17 cellular contexts compared by ENCODE assay signal in genomic region chr20:25744261-25744660, GRCh38. TPM values are rescaled to one million over a fixed set of nuclear protein-coding genes. Genes with fewer than 3 reads are reported as not detected.
DNase-seq lines count a peak whose midpoint lies in the region; ATAC-seq and TF ChIP-seq lines count a peak whose summit lies in the region.
"Had no signal": no experiment of that assay in that cellular context is flagged by ENCODE, and none has a peak within 500 bp of the region (broad histone marks: within the 10 kb centered on the region; RNA-seq: fewer than 3 reads in every experiment).

No MANE protein-coding gene starts in this region.

- POLR2A ChIA-PET in GM10248 (lab: Yijun Ruan, JAX) (no interaction called here), T-cell (lab: Charles Lee) (no interaction called here)

- no peak overlapping the region for H3K4me3 ChIP-seq in heart left ventricle
- H3K4me3 ChIP-seq in SJCRH30: no peak overlapping the region
- H3K4me3 ChIP-seq: BLaER1 treated with 17β-estradiol and CSF1 and Interleukin-3, amounts not matched to agents 10 nM and 100 nM had no signal

- no peak overlapping the region for H3K4me3 Mint-ChIP-seq in activated CD4-positive, alpha-beta T cell treated with anti-CD3 and anti-CD28 coated beads, Interleukin-2, amount 10 ng/mL, durations not matched to agents 24 days and 14 days
- no peak overlapping the region for H3K4me3 Mint-ChIP-seq in T-cell
- H3K4me3 Mint-ChIP-seq: CD4-positive, alpha-beta memory T cell; HFFc6; IgD-negative memory B cell had no signal

- WGBS in heart left ventricle, 4 donors: 91 to 100% (median 95%) methylated on average over 2 of the region's 2 CpGs

- no peaks in the 10 kb centered on the region for H3K36me3 Mint-ChIP-seq in activated CD4-positive, alpha-beta T cell treated with anti-CD3 and anti-CD28 coated beads, Interleukin-2, amount 10 ng/mL, durations not matched to agents 24 days and 14 days (ENCODE audit: low read depth)
- no peaks in the 10 kb centered on the region for H3K36me3 Mint-ChIP-seq in T-cell

- DNase-seq in activated CD4-positive, alpha-beta T cell treated with anti-CD3 and anti-CD28 coated beads, Interleukin-2, amount 10 ng/mL, durations not matched to agents 24 days and 14 days: peak; percentile 44
- no peak for DNase-seq in activated CD4-positive, alpha-beta T cell treated with anti-CD3 and anti-CD28 coated beads, Interleukin-2, amount 50 U/mL, for 1 hour
- DNase-seq in globus pallidus (ENCODE audit: low spot score) (peak; percentile 58), pons (ENCODE audit: low spot score) (peak; percentile 83), heart left ventricle (no peak), GM10248 (ENCODE audit: extremely low spot score) (no peak), SJCRH30 (no peak), T-cell (no peak)
- DNase-seq: Caco-2; CD4-positive, alpha-beta memory T cell; DND-41; GDM1; HCEC 1CT; HFFc6 had no signal

- H3K36me3 ChIP-seq in heart left ventricle (no peaks in the 10 kb centered on the region), SJCRH30 (no peaks in the 10 kb centered on the region)

- no peak for TF ChIP-seq POLR2A in heart left ventricle (IDR thresholded peaks at IDR 0.05)

- ATAC-seq in heart left ventricle (no peak), T-cell (replicated peaks in 1 of 4) (no peak)

- CTCF ChIA-PET in GM10248 (lab: Yijun Ruan, JAX) (no interaction called here), T-cell (lab: Charles Lee) (no interaction called here)

- H3K27me3 ChIP-seq in heart left ventricle (no peaks in the 10 kb centered on the region), SJCRH30 (no peaks in the 10 kb centered on the region)
- H3K27me3 ChIP-seq: BLaER1 treated with 17β-estradiol and CSF1 and Interleukin-3, amounts not matched to agents 10 nM and 100 nM had no signal

- peaks cover 8% of the 10 kb centered on the region for H3K4me1 Mint-ChIP-seq in activated CD4-positive, alpha-beta T cell treated with anti-CD3 and anti-CD28 coated beads, Interleukin-2, amount 10 ng/mL, durations not matched to agents 24 days and 14 days
- peaks cover 13 to 17% (median 13%) of the 10 kb centered on the region in 3 donors for H3K4me1 Mint-ChIP-seq in T-cell

- no peak for TF ChIP-seq CTCF in heart left ventricle (IDR thresholded peaks at IDR 0.05)
- TF ChIP-seq CTCF in GM10248 (IDR thresholded peaks at IDR 0.05; ENCODE audit: control extremely low read depth, extremely low read depth, low read depth, missing control alignments): no peak

- H3K9me3 ChIP-seq in heart left ventricle: no peaks in the 10 kb centered on the region
- H3K9me3 ChIP-seq in SJCRH30 (replicated peaks): no peaks in the 10 kb centered on the region
- H3K9me3 ChIP-seq: BLaER1 treated with 17β-estradiol and CSF1 and Interleukin-3, amounts not matched to agents 10 nM and 100 nM; Caco-2 had no signal

- H3K4me1 ChIP-seq in heart left ventricle: no peaks in the 10 kb centered on the region
- H3K4me1 ChIP-seq in SJCRH30: no peaks in the 10 kb centered on the region
- H3K4me1 ChIP-seq: Caco-2 had no signal

- H3K27ac Mint-ChIP-seq in activated CD4-positive, alpha-beta T cell treated with anti-CD3 and anti-CD28 coated beads, Interleukin-2, amount 10 ng/mL, durations not matched to agents 24 days and 14 days: no peak overlapping the region
- H3K27ac Mint-ChIP-seq in T-cell: no peak overlapping the region
- H3K27ac Mint-ChIP-seq: CD4-positive, alpha-beta memory T cell; HFFc6; IgD-negative memory B cell had no signal

- no peaks in the 10 kb centered on the region for H3K27me3 Mint-ChIP-seq in activated CD4-positive, alpha-beta T cell treated with anti-CD3 and anti-CD28 coated beads, Interleukin-2, amount 10 ng/mL, durations not matched to agents 24 days and 14 days
- no peaks in the 10 kb centered on the region for H3K27me3 Mint-ChIP-seq in T-cell
- H3K27me3 Mint-ChIP-seq: CD4-positive, alpha-beta memory T cell; IgD-negative memory B cell had no signal

- peaks cover 8% of the 10 kb centered on the region for H3K9me3 Mint-ChIP-seq in activated CD4-positive, alpha-beta T cell treated with anti-CD3 and anti-CD28 coated beads, Interleukin-2, amount 10 ng/mL, durations not matched to agents 24 days and 14 days
- H3K9me3 Mint-ChIP-seq in T-cell: no peaks in the 10 kb centered on the region
- H3K9me3 Mint-ChIP-seq: HFFc6, IgD-negative memory B cell had no signal

- H3K27ac ChIP-seq in heart left ventricle (no peak overlapping the region), SJCRH30 (no peak overlapping the region)
- H3K27ac ChIP-seq: 22Rv1; BLaER1 treated with 17β-estradiol and CSF1 and Interleukin-3, amounts not matched to agents 10 nM and 100 nM had no signal

- intact Hi-C loops in activated CD4-positive, alpha-beta T cell treated with anti-CD3 and anti-CD28 coated beads, Interleukin-2, amount 10 ng/mL, durations not matched to agents 24 days and 14 days (cut with micrococcal nuclease): no loop called here
- intact Hi-C loops in heart left ventricle (cut with DNase I): no loop called here

RNA-seq across cellular contexts. Expression of gene ZNF337, which starts 47.6 kb away (rescaled TPM):
- 15.7 and 16.1 TPM in 2 replicates for total RNA-seq in activated CD4-positive, alpha-beta T cell treated with anti-CD3 and anti-CD28 coated beads, Interleukin-2, amount 10 ng/mL, durations not matched to agents 24 days and 14 days
- total RNA-seq in heart left ventricle (10 to 100 TPM in 1 of 9 donors, 1 to 10 TPM in 8; 5.8 to 10.3 (median 6.6) TPM), T-cell (10 to 100 TPM; 22.5 to 33.1 (median 27.0) TPM)
- polyA plus RNA-seq in heart left ventricle: 1 to 10 TPM; 5.5 to 6.2 TPM
- 15.0 and 16.6 TPM in 2 replicates for total RNA-seq in SJCRH30 (2014; rRNA removed; shearing (Covaris generic))

Comparison
In these comparisons a context has a peak if more than half of its experiments do, and no peak if none do; other contexts are left out.
1. DNase-seq: peak in activated CD4-positive, alpha-beta T cell treated with anti-CD3 and anti-CD28 coated beads, Interleukin-2, amount 10 ng/mL, durations not matched to agents 24 days and 14 days (single experiment), globus pallidus (single experiment) and pons (single experiment); none in activated CD4-positive, alpha-beta T cell treated with anti-CD3 and anti-CD28 coated beads, Interleukin-2, amount 50 U/mL, for 1 hour (single experiment), heart left ventricle (0 of 5), GM10248 (single experiment), SJCRH30 (0 of 2) and T-cell (0 of 34).